ENCODE assay signal across 18 cellular contexts in the genomic region with DNA sequence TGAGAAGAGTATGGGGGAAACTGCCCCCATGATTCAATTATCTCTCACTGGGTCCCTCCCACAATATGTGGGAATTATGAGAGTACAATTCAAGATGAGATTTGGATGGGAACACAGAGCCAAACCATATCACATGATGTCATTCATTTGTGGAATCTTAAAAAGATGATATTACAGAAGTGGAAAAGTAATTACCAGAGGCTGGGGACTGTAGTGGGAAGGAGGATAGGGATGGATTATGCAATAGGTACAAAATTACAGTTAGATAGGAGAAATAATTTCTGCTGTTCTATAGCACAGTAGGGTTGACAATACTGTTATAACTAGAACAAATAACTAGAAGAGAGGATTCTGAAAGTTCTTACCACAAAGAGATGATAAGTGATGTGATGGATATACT.
A peak's percentile ranks its signal among the peaks of the same experiment; 100 is the strongest.
DNase-seq lines count a peak whose midpoint lies in the region; ATAC-seq, FAIRE-seq and TF ChIP-seq lines count a peak whose summit lies in the region.
"Had no signal": no experiment of that assay in that cellular context is flagged by ENCODE, and none has a peak within 500 bp of the region (broad histone marks: within the 10 kb centered on the region; RNA-seq: fewer than 3 reads in every experiment).

No MANE protein-coding gene starts in this region.

- H3K4me1 ChIP-seq in HepG2 (ENCODE audit: insufficient read depth, low read length) = no peaks in the 10 kb centered on the region
- no peaks in the 10 kb centered on the region for H3K4me1 ChIP-seq in right lobe of liver
- H3K4me1 ChIP-seq in IMR-90 (ENCODE audit: control insufficient read depth, insufficient read depth, low read length) = no peaks in the 10 kb centered on the region
- no peaks in the 10 kb centered on the region for H3K4me1 ChIP-seq in H1 (replicated peaks in 1 of 4; ENCODE audit: control insufficient read depth in 3 of 4, insufficient read depth in 4 of 4, low read length in 3 of 4)
- H3K4me1 ChIP-seq: BE2C, Caco-2 had no signal

- TF ChIP-seq POLR2A in HepG2 (IDR thresholded peaks at IDR 0.05; ENCODE audit: insufficient read depth in 1 of 2, low read depth in 2 of 2, low read length in 2 of 2) = no peak
- TF ChIP-seq POLR2A in right lobe of liver (IDR thresholded peaks at IDR 0.05) = no peak
- TF ChIP-seq POLR2A in IMR-90 (IDR thresholded peaks at IDR 0.05; ENCODE audit: low read depth, low read length) = no peak
- TF ChIP-seq POLR2A in H1 (IDR thresholded peaks at IDR 0.05; ENCODE audit: control extremely low read depth in 1 of 2, low read depth in 2 of 2, low read length in 2 of 2) = no peak

- H3K36me3 ChIP-seq in HepG2 (replicated peaks in 1 of 2; ENCODE audit: control insufficient read depth in 1 of 2, insufficient read depth in 2 of 2, low read length in 2 of 2) = no peaks in the 10 kb centered on the region
- H3K36me3 ChIP-seq in right lobe of liver = no peaks in the 10 kb centered on the region
- no peaks in the 10 kb centered on the region for H3K36me3 ChIP-seq in IMR-90 (ENCODE audit: control insufficient read depth, insufficient read depth, low read length)
- H3K36me3 ChIP-seq in H1 (ENCODE audit: control insufficient read depth in 2 of 4, insufficient read depth in 4 of 4, low read length in 3 of 4) = no peaks in the 10 kb centered on the region
- H3K36me3 ChIP-seq: BE2C, BLaER1 had no signal

- H2BK12ac ChIP-seq in H1 (ENCODE audit: low read depth, low read length) = no peak overlapping the region

- dilution Hi-C loops in IMR-90 (cut with HindIII; ENCODE audit: low sequenced_read_pairs, unreplicated experiment) = no loop called here

- intact Hi-C loops in HepG2 (cut with micrococcal nuclease; ENCODE audit: unreplicated experiment) = no loop called here
- intact Hi-C loops in right lobe of liver (cut with DNase I) = no loop called here
- intact Hi-C loops in IMR-90 (cut with micrococcal nuclease) = no loop called here

- H4K20me1 ChIP-seq in HepG2 (ENCODE audit: insufficient read depth, low read length) (no peaks in the 10 kb centered on the region), IMR-90 (ENCODE audit: insufficient read depth, low read length) (no peaks in the 10 kb centered on the region), H1 (replicated peaks in 1 of 2; ENCODE audit: control insufficient read depth in 1 of 2, insufficient read depth in 2 of 2, low read length in 2 of 2) (no peaks in the 10 kb centered on the region)
- H4K20me1 ChIP-seq: BLaER1 had no signal

- no peak overlapping the region for H4K5ac ChIP-seq in IMR-90 (ENCODE audit: low read depth, low read length)
- no peak overlapping the region for H4K5ac ChIP-seq in H1 (ENCODE audit: insufficient read length, low read depth, low read length)

- H3K9me1 ChIP-seq in IMR-90 (ENCODE audit: insufficient read depth, low read length) = no peaks in the 10 kb centered on the region

- no peak overlapping the region for H3K4me2 ChIP-seq in HepG2 (ENCODE audit: low read depth, low read length)
- H3K4me2 ChIP-seq in IMR-90 (ENCODE audit: low read depth, low read length) = peak overlapping the region; percentile 74
- no peak overlapping the region for H3K4me2 ChIP-seq in H1 (ENCODE audit: insufficient read depth in 1 of 2, low read depth in 2 of 2, low read length in 2 of 2)
- H3K4me2 ChIP-seq: BLaER1 had no signal

- CTCF ChIA-PET in HepG2 (lab: Yijun Ruan, JAX; ENCODE audit: low intra/inter-chr PET ratio, low total read pairs) = no interaction called here
- CTCF ChIA-PET in IMR-90 (lab: Yijun Ruan, JAX) = no interaction called here
- CTCF ChIA-PET in H1 (lab: Charles Lee; ENCODE audit: partially characterized antibody) = no interaction called here

- H3K79me1 ChIP-seq in IMR-90 (ENCODE audit: low read depth in 1 of 2, low read length in 2 of 2) (no peaks in the 10 kb centered on the region), H1 (ENCODE audit: low read depth, low read length) (no peaks in the 10 kb centered on the region)

- H3K14ac ChIP-seq in IMR-90 (replicated peaks; ENCODE audit: low read depth, low read length) (no peak overlapping the region), H1 (ENCODE audit: insufficient read length) (no peak overlapping the region)

- H3K23ac ChIP-seq in IMR-90 (ENCODE audit: low read depth, low read length) (no peak overlapping the region), H1 (ENCODE audit: insufficient read length) (no peak overlapping the region)

- no peaks in the 10 kb centered on the region for H3K27me3 ChIP-seq in HepG2 (ENCODE audit: control insufficient read depth in 1 of 2, insufficient read depth in 2 of 2, low read length in 2 of 2)
- H3K27me3 ChIP-seq in right lobe of liver = no peaks in the 10 kb centered on the region
- peaks cover 8% of the 10 kb centered on the region for H3K27me3 ChIP-seq in IMR-90 (ENCODE audit: control insufficient read depth, insufficient read depth, low read length)
- H3K27me3 ChIP-seq in H1 (replicated peaks in 1 of 4; ENCODE audit: control insufficient read depth in 3 of 4, extremely low read depth in 1 of 4, insufficient read depth in 3 of 4, low read length in 3 of 4) = no peaks in the 10 kb centered on the region
- H3K27me3 ChIP-seq: BE2C, BLaER1 had no signal

- H3K9me3 ChIP-seq in HepG2 (ENCODE audit: low read length) = no peaks in the 10 kb centered on the region
- no peaks in the 10 kb centered on the region for H3K9me3 ChIP-seq in right lobe of liver
- H3K9me3 ChIP-seq in IMR-90 (ENCODE audit: control insufficient read depth, insufficient read depth, low read length) = no peaks in the 10 kb centered on the region
- H3K9me3 ChIP-seq in H1 (ENCODE audit: insufficient read depth in 2 of 2, low read depth in 1 of 2, low read length in 1 of 2) = no peaks in the 10 kb centered on the region
- H3K9me3 ChIP-seq: BE2C, BLaER1, Caco-2 had no signal

- H3K27ac ChIP-seq in HepG2 (ENCODE audit: extremely low read length, insufficient read depth, low read length) (no peak overlapping the region), right lobe of liver (no peak overlapping the region), IMR-90 (ENCODE audit: insufficient read depth, low read length) (no peak overlapping the region), H1 (ENCODE audit: low read depth, low read length) (no peak overlapping the region)
- H3K27ac ChIP-seq: 22Rv1, BLaER1 had no signal

- H3K18ac ChIP-seq in IMR-90 (ENCODE audit: low read depth, low read length) = no peak overlapping the region
- H3K18ac ChIP-seq in H1 (ENCODE audit: extremely low read depth, low read length) = no peak overlapping the region

- POLR2A ChIA-PET in HepG2 (lab: Yijun Ruan, JAX) = no interaction called here
- POLR2A ChIA-PET in IMR-90 (lab: Charles Lee; ENCODE audit: unreplicated experiment) = no interaction called here
- POLR2A ChIA-PET in H1 (lab: Charles Lee; ENCODE audit: partially characterized antibody) = no interaction called here

- ATAC-seq in HepG2 = no peak
- no peak for ATAC-seq in right lobe of liver
- ATAC-seq in IMR-90 (ENCODE audit: low read depth) = peak; percentile 27; the same call in 1 of the 2 replicates
- ATAC-seq in GM18519 (IDR thresholded peaks at IDR 0.05; ENCODE audit: low FRiP score, unreplicated experiment) = no peak
- ATAC-seq in HG03442 (IDR thresholded peaks at IDR 0.05; ENCODE audit: unreplicated experiment) = no peak
- ATAC-seq: CD8-positive, alpha-beta T cell had no signal

- H4K91ac ChIP-seq in IMR-90 (ENCODE audit: insufficient read depth, low read depth, low read length) = no peak overlapping the region
- H4K91ac ChIP-seq in H1 (replicated peaks; ENCODE audit: insufficient read length, low read length) = no peak overlapping the region

- H3K4ac ChIP-seq in IMR-90 (ENCODE audit: low read depth, low read length) = no peak overlapping the region
- no peak overlapping the region for H3K4ac ChIP-seq in H1 (replicated peaks; ENCODE audit: insufficient read length, low read depth, low read length)

- TF ChIP-seq EP300 in HepG2 (IDR thresholded peaks at IDR 0.05; ENCODE audit: low read depth in 2 of 2, low read length in 2 of 2) (no peak), HepG2 (CRISPR knock-in tag; IDR thresholded peaks at IDR 0.05; ENCODE audit: borderline replicate concordance) (no peak), H1 (IDR thresholded peaks at IDR 0.05; ENCODE audit: borderline replicate concordance in 1 of 2, low read depth in 2 of 2, low read length in 2 of 2) (no peak)

- DNase-seq in HepG2 (ENCODE audit: low spot score) = no peak
- no peak for DNase-seq in right lobe of liver
- DNase-seq in IMR-90 = no peak
- DNase-seq in H1 (ENCODE audit: low read depth in 1 of 2, low spot score in 2 of 2) = no peak
- DNase-seq: ACHN; BE2C; C1 segment of cervical spinal cord; Caco-2; Calu3; CD4-positive, CD25-positive, alpha-beta regulatory T cell; CD8-positive, alpha-beta T cell; DMS79 treated with DMSO at 0.1 percent for 48 hours; GF-D8 had no signal

- no peak for TF ChIP-seq CTCF in HepG2 (CRISPR knock-in tag; IDR thresholded peaks at IDR 0.05)
- TF ChIP-seq CTCF in right lobe of liver (IDR thresholded peaks at IDR 0.05) = no peak
- TF ChIP-seq CTCF in IMR-90 (conservative IDR thresholded peaks at IDR 0.05; ENCODE audit: low read depth, low read length) = no peak
- TF ChIP-seq CTCF in H1 (IDR thresholded peaks at IDR 0.05; ENCODE audit: control extremely low read depth in 1 of 3, insufficient read depth in 1 of 3, low read depth in 1 of 3, low read length in 3 of 3) = no peak

- no peak overlapping the region for H4K8ac ChIP-seq in IMR-90 (ENCODE audit: low read depth in 2 of 2, low read length in 2 of 2)
- H4K8ac ChIP-seq in H1 (ENCODE audit: extremely low read depth, insufficient read depth, low read length) = no peak overlapping the region

- H2AK9ac ChIP-seq in IMR-90 (replicated peaks; ENCODE audit: low read depth, low read length, poor library complexity) = no peak overlapping the region

- H2AFZ ChIP-seq in HepG2 (ENCODE audit: low read length) (no peak overlapping the region), IMR-90 (replicated peaks; ENCODE audit: low read length, poor library complexity) (no peak overlapping the region), H1 (ENCODE audit: low read length) (no peak overlapping the region)

- no peak for TF ChIP-seq RAD21 in HepG2 (CRISPR knock-in tag; IDR thresholded peaks at IDR 0.05)
- TF ChIP-seq RAD21 in IMR-90 (IDR thresholded peaks at IDR 0.05; ENCODE audit: low read length) = no peak
- no peak for TF ChIP-seq RAD21 in H1 (IDR thresholded peaks at IDR 0.05 in 1 of 2, conservative IDR thresholded peaks at IDR 0.05 in 1 of 2; ENCODE audit: low read depth in 2 of 2, low read length in 2 of 2)

- H2BK15ac ChIP-seq in IMR-90 (ENCODE audit: low read depth, low read length) = no peak overlapping the region
- H2BK15ac ChIP-seq in H1 (ENCODE audit: low read length) = no peak overlapping the region

- no TSS peak for BruUV-seq in HepG2 (replicated peaks; lab: Mats Ljungman, UMichigan)
- BruUV-seq in IMR-90 (replicated peaks; lab: Mats Ljungman, UMichigan) = no TSS peak

- H3K79me2 ChIP-seq in HepG2 (ENCODE audit: insufficient read depth, low read length) (no peaks in the 10 kb centered on the region), H1 (ENCODE audit: control insufficient read depth in 1 of 2, insufficient read depth in 2 of 2, low read length in 2 of 2) (no peaks in the 10 kb centered on the region)

- no peak overlapping the region for H3K9ac ChIP-seq in HepG2 (ENCODE audit: insufficient read depth, low read depth, low read length)
- H3K9ac ChIP-seq in IMR-90 (ENCODE audit: low read depth, low read length) = no peak overlapping the region
- H3K9ac ChIP-seq in H1 (replicated peaks in 1 of 4; ENCODE audit: extremely low read depth in 1 of 4, low read depth in 3 of 4, low read length in 3 of 4) = no peak overlapping the region
- H3K9ac ChIP-seq: BLaER1 had no signal

- no peak overlapping the region for H2BK20ac ChIP-seq in IMR-90 (ENCODE audit: low read depth, low read length)
- no peak overlapping the region for H2BK20ac ChIP-seq in H1 (ENCODE audit: low read length)

- H3K4me3 ChIP-seq in HepG2 (replicated peaks in 1 of 3; ENCODE audit: insufficient read depth in 1 of 3, low read depth in 2 of 3, low read length in 3 of 3) (no peak overlapping the region), right lobe of liver (no peak overlapping the region), IMR-90 (ENCODE audit: insufficient read depth, low read depth, low read length) (no peak overlapping the region), H1 (ENCODE audit: extremely low read depth in 1 of 4, insufficient read depth in 2 of 4, low read depth in 3 of 4, low read length in 4 of 4) (no peak overlapping the region)
- H3K4me3 ChIP-seq: BLaER1 had no signal

- no peak overlapping the region for H2BK120ac ChIP-seq in IMR-90 (ENCODE audit: low read depth, low read length)
- H2BK120ac ChIP-seq in H1 (replicated peaks; ENCODE audit: low read depth, low read length) = no peak overlapping the region

- H2BK5ac ChIP-seq in IMR-90 (ENCODE audit: low read depth, low read length, poor library complexity, severe bottlenecking) (peak overlapping the region; percentile 54), H1 (ENCODE audit: low read depth, low read length) (no peak overlapping the region)

- H3K56ac ChIP-seq in IMR-90 (ENCODE audit: extremely low read depth, insufficient read depth, low read length) (no peak overlapping the region), H1 (replicated peaks; ENCODE audit: insufficient read length, low read depth, low read length) (no peak overlapping the region)

- H2AK5ac ChIP-seq in IMR-90 (ENCODE audit: low read depth, low read length) (no peak overlapping the region), H1 (ENCODE audit: low read depth, low read length) (no peak overlapping the region)

- in situ Hi-C loops in HepG2 (cut with HindIII; ENCODE audit: extremely low pct_ligation_motif_present, low pct_unique_long_range_greater_than_20kb) = no loop called here
- in situ Hi-C loops in IMR-90 (cut with MboI; ENCODE audit: low sequenced_read_pairs) = no loop called here

- no peak for FAIRE-seq in HepG2 (lab: Jason Lieb, UNC)
- no peak for FAIRE-seq in H1 (lab: Jason Lieb, UNC)
- FAIRE-seq: GM12891 had no signal

- no peaks in the 10 kb centered on the region for H3K23me2 ChIP-seq in H1 (ENCODE audit: low read depth, low read length)
